ENCODE assay signal across 9 cellular contexts in the genomic region with DNA sequence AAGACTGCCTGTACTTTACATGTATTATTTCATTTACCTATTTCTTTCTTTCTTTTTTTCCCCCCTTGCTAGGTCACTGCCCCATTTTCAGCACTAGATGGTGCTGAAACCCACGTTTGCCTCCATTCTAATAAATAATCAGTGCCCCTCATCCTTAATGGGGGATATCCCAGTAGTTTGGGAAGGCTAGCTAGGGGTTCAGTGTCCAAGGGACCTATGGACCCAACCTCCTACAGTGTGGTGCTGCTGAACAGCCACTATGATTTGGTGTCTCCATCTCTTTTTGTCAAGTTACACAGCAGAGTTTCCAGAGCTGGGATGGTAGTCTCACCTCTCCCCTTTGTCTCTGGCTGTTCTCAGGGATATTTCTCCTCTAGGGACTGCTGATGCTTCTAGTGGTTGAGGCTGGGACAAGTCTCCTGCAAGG. TPM values are rescaled to one million over a fixed set of nuclear protein-coding genes. Genes with fewer than 3 reads are reported as not detected.
A peak's percentile ranks its signal among the peaks of the same experiment; 100 is the strongest.
DNase-seq lines count a peak whose midpoint lies in the region; ATAC-seq, FAIRE-seq and TF ChIP-seq lines count a peak whose summit lies in the region.
"Had no signal": no experiment of that assay in that cellular context is flagged by ENCODE, and none has a peak within 500 bp of the region (broad histone marks: within the 10 kb centered on the region; RNA-seq: fewer than 3 reads in every experiment).

No MANE protein-coding gene starts in this region.

- peaks cover 0 to 9% (median 0%) of the 10 kb centered on the region in 11 donors for H3K9me3 Mint-ChIP-seq in naive thymus-derived CD4-positive, alpha-beta T cell

- BruUV-seq in K562 (replicated peaks; lab: Mats Ljungman, UMichigan), result no TSS peak

- H3K4me3 Mint-ChIP-seq in naive thymus-derived CD4-positive, alpha-beta T cell, result no peak overlapping the region

- H3K27me3 ChIP-seq in K562 (ENCODE audit: control insufficient read depth in 2 of 2, insufficient read depth in 2 of 2, low read length in 2 of 2), result peaks cover 13 to 25% of the 10 kb centered on the region in 2 experiments; a peak in 4 of 5 replicates
- H3K27me3 ChIP-seq in naive thymus-derived CD4-positive, alpha-beta T cell (ENCODE audit: control insufficient read depth in 2 of 2, insufficient read depth in 2 of 2, low read length in 2 of 2), result no peaks in the 10 kb centered on the region
- H3K27me3 ChIP-seq: BLaER1 had no signal

- intact Hi-C loops in K562 (cut with micrococcal nuclease), result loop anchor here (1.0 to 10.0 kb wide), 4 partner anchors 52 to 297 kb away; no protein-coding TSS in a partner anchor
- intact Hi-C loops in naive thymus-derived CD4-positive, alpha-beta T cell (cut with micrococcal nuclease), result loop anchor here (1.0 to 2.0 kb wide), 2 partner anchors 52 to 301 kb away; no protein-coding TSS in a partner anchor

- 0% methylated on average over 1 of the region's 1 CpG for WGBS in K562 (ENCODE audit: insufficient coverage, low coverage, missing lambda C conversion rate)

- no peak for TF ChIP-seq POLR2A in K562 (conservative IDR thresholded peaks at IDR 0.05)

- CTCF ChIA-PET in K562 (lab: Yijun Ruan, JAX; ENCODE audit: low intra/inter-chr PET ratio), result interaction anchor here (0.6 to 1.0 kb wide), 2 partner anchors 51 to 59 kb away, joined by 4 to 8 read pairs; no protein-coding TSS in a partner anchor
- CTCF ChIA-PET in naive thymus-derived CD4-positive, alpha-beta T cell (lab: Charles Lee), result interaction anchor here (0.7 to 5.9 kb wide), 5 partner anchors 10 to 174 kb away, joined by 3 to 46 read pairs (median 4); no protein-coding TSS in a partner anchor

- H2AFZ ChIP-seq in K562 (ENCODE audit: low read depth, low read length), result no peak overlapping the region

- peak; percentile 50 to 78 for TF ChIP-seq RAD21 in K562 (CRISPR knock-in tag; conservative IDR thresholded peaks at IDR 0.05 in 1 of 2, IDR thresholded peaks at IDR 0.05 in 1 of 2)

- DNase-seq in NCI-H1092 treated with DMSO at 0.1 percent for 48 hours (lab: John Stamatoyannopoulos, UW), result peak; percentile 27
- DNase-seq in NCI-H1092 (lab: John Stamatoyannopoulos, UW), result no peak
- DNase-seq in LNCaP clone FGC (ENCODE audit: low read depth), result no peak
- DNase-seq in K562 (ENCODE audit: extremely low read depth in 1 of 4, low spot score in 3 of 4), result peak; percentile 19 to 35 (median 28)
- DNase-seq in naive thymus-derived CD4-positive, alpha-beta T cell, result peak in 5 of 9 donors; percentile 1 to 16 (median 13)
- no peak for DNase-seq in globus pallidus (ENCODE audit: low spot score)
- DNase-seq in stimulated activated CD4-positive, alpha-beta T cell treated with anti-CD3 and anti-CD28 coated beads, Interleukin-15, amount 100 ng/mL, for 24 hours, result no peak
- no peak for DNase-seq in HuH-7.5 (ENCODE audit: low spot score)

- peak; percentile 77 for ATAC-seq in K562
- ATAC-seq in naive thymus-derived CD4-positive, alpha-beta T cell, result peak; percentile 60

- no peaks in the 10 kb centered on the region for H4K20me1 ChIP-seq in K562 (replicated peaks; ENCODE audit: control insufficient read depth, insufficient read depth, low read length)
- H4K20me1 ChIP-seq: BLaER1 had no signal

- no peaks in the 10 kb centered on the region for H3K4me1 ChIP-seq in K562 (replicated peaks in 1 of 2; ENCODE audit: control insufficient read depth in 2 of 2, insufficient read depth in 2 of 2, low read length in 2 of 2)
- H3K4me1 ChIP-seq in naive thymus-derived CD4-positive, alpha-beta T cell (ENCODE audit: control insufficient read depth in 2 of 2, insufficient read depth in 2 of 2, low read length in 2 of 2), result no peaks in the 10 kb centered on the region
- H3K4me1 ChIP-seq: BLaER1 had no signal

- POLR2A ChIA-PET in K562 (lab: Yijun Ruan, JAX), result interaction anchor here (1.0 to 1.9 kb wide), 2 partner anchors 10 to 15 kb away, joined by 3 to 5 read pairs; no protein-coding TSS in a partner anchor
- POLR2A ChIA-PET in naive thymus-derived CD4-positive, alpha-beta T cell (lab: Charles Lee), result interaction anchor here (0.6 to 1.2 kb wide), 2 partner anchors 51 to 64 kb away, joined by 4 to 5 read pairs; no protein-coding TSS in a partner anchor

- in situ Hi-C loops in K562 (cut with MboI), result no loop called here

- H3K36me3 ChIP-seq in K562 (ENCODE audit: control insufficient read depth, insufficient read depth, low read length), result no peaks in the 10 kb centered on the region
- no peaks in the 10 kb centered on the region for H3K36me3 ChIP-seq in naive thymus-derived CD4-positive, alpha-beta T cell (ENCODE audit: control insufficient read depth in 2 of 3, insufficient read depth in 3 of 3, low read length in 3 of 3)
- H3K36me3 ChIP-seq: BLaER1 had no signal

- no peaks in the 10 kb centered on the region; the same call in 1 of the 2 replicates for H3K9me3 ChIP-seq in K562 (replicated peaks; ENCODE audit: control insufficient read depth, insufficient read depth, low read depth, low read length)
- no peaks in the 10 kb centered on the region for H3K9me3 ChIP-seq in naive thymus-derived CD4-positive, alpha-beta T cell (ENCODE audit: control insufficient read depth in 2 of 3, low read length in 3 of 3)
- H3K9me3 ChIP-seq: BLaER1 had no signal

- no peaks in the 10 kb centered on the region for H3K9me1 ChIP-seq in K562 (ENCODE audit: control insufficient read depth, insufficient read depth, low read length)

- peak; percentile 37 for FAIRE-seq in K562 (lab: Jason Lieb, UNC)

- H3K27me3 Mint-ChIP-seq in naive thymus-derived CD4-positive, alpha-beta T cell, result peaks cover 31 to 70% (median 39%) of the 10 kb centered on the region in 5 donors

- no peaks in the 10 kb centered on the region for H3K79me2 ChIP-seq in K562 (ENCODE audit: control insufficient read depth, insufficient read depth, low read length)

- H3K27ac ChIP-seq in K562 (ENCODE audit: extremely low read depth, low read depth, low read length), result no peak overlapping the region
- no peak overlapping the region for H3K27ac ChIP-seq in naive thymus-derived CD4-positive, alpha-beta T cell (ENCODE audit: low read depth, low read length)
- H3K27ac ChIP-seq: BLaER1 had no signal

- no peak overlapping the region for H3K9ac ChIP-seq in K562 (ENCODE audit: insufficient read depth in 1 of 2, low read depth in 2 of 2, low read length in 2 of 2)
- H3K9ac ChIP-seq: BLaER1 had no signal

- no peak overlapping the region for H3K4me2 ChIP-seq in K562 (ENCODE audit: insufficient read depth, low read length)
- H3K4me2 ChIP-seq: BLaER1 had no signal

- no peaks in the 10 kb centered on the region for H3K4me1 Mint-ChIP-seq in naive thymus-derived CD4-positive, alpha-beta T cell

- TF ChIP-seq CTCF in LNCaP clone FGC (IDR thresholded peaks at IDR 0.05; ENCODE audit: control insufficient read depth, extremely low read depth, insufficient read depth), result peak; percentile 62
- peak; percentile 63 to 81 (median 75) for TF ChIP-seq CTCF in K562 (IDR thresholded peaks at IDR 0.05 in 2 of 3, conservative IDR thresholded peaks at IDR 0.05 in 1 of 3; ENCODE audit: insufficient read depth in 2 of 3, low read depth in 1 of 3, low read length in 3 of 3)

- peaks cover 0 to 4% (median 0%) of the 10 kb centered on the region in 5 donors for H3K36me3 Mint-ChIP-seq in naive thymus-derived CD4-positive, alpha-beta T cell

- no peak for TF ChIP-seq EP300 in K562 (IDR thresholded peaks at IDR 0.05; ENCODE audit: low read length)

- H3K4me3 ChIP-seq in LNCaP clone FGC (ENCODE audit: low read depth, low read length) (no peak overlapping the region), K562 (no peak overlapping the region)
- H3K4me3 ChIP-seq in naive thymus-derived CD4-positive, alpha-beta T cell (ENCODE audit: low read length), result no peak overlapping the region
- H3K4me3 ChIP-seq: BLaER1 had no signal

- no peak overlapping the region for H3K27ac Mint-ChIP-seq in naive thymus-derived CD4-positive, alpha-beta T cell

RNA-seq across cellular contexts. Expression of a gene that starts 6.5 kb away (rescaled TPM):
- total RNA-seq in K562 (2011; cell fraction: chromatin; rRNA removed; ENCODE audit: low replicate concordance), result 8.2 and 19.6 TPM in 2 replicates
- 4.3 and 6.1 TPM in 2 replicates for total RNA-seq in K562 (2011; cell fraction: nucleolus; rRNA removed)
- 5.7 and 8.1 TPM in 2 replicates for total RNA-seq in K562 (2011; cell fraction: nucleoplasm; rRNA removed)
- total RNA-seq in K562 (2014; rRNA removed) (2.8 and 3.8 TPM in 2 replicates), K562 (2014; rRNA removed; fragmentation: Illumina TruSeq; extraction: Trizol) (4.4 and 6.0 TPM in 2 replicates), K562 (2015; rRNA removed; fragmentation: Illumina TruSeq; extraction: Trizol) (5.2 and 6.5 TPM in 2 replicates), K562 (2021) (3.8 and 4.0 TPM in 2 replicates)
- polyA plus RNA-seq in K562 (2011; rRNA removed) (4.0 and 5.8 TPM in 2 replicates), K562 (2014; fragmentation: Illumina TruSeq; extraction: Trizol) (3.1 and 3.8 TPM in 2 replicates), K562 (2014; fragmentation: Nextera tagmentation; extraction: Ambion mirVana) (1 to 10 TPM; 1.2 to 1.6 TPM), K562 (2014; rRNA removed) (2.5 and 5.7 TPM in 2 replicates)
- polyA plus RNA-seq in K562 (2011; cell fraction: cytosol; rRNA removed), result 1.6 and 1.7 TPM in 2 replicates
- 4.7 and 5.7 TPM in 2 replicates for polyA plus RNA-seq in K562 (2011; cell fraction: nucleus; rRNA removed)
- 2.5 and 2.9 TPM in 2 replicates for polyA plus RNA-seq in K562 (2012)
- polyA minus RNA-seq in K562 (2011; rRNA and poly(A)+ RNA removed), result 8.2 and 8.4 TPM in 2 replicates
- 2.1 and 3.3 TPM in 2 replicates for polyA minus RNA-seq in K562 (2011; cell fraction: cytosol; rRNA and poly(A)+ RNA removed)
- 4.7 and 6.9 TPM in 2 replicates for polyA minus RNA-seq in K562 (2011; cell fraction: nucleus; rRNA and poly(A)+ RNA removed)
- 10 to 100 TPM; 11.4 to 20.2 (median 16.2) TPM for total RNA-seq in naive thymus-derived CD4-positive, alpha-beta T cell
- polyA plus RNA-seq in naive thymus-derived CD4-positive, alpha-beta T cell, result 1 to 10 TPM; 6.4 to 7.0 TPM

RNA-seq across cellular contexts. Expression of a gene that starts 7.8 kb away (rescaled TPM):
- 0.19 TPM in 1 of 2 replicates, not detected in the other for total RNA-seq in K562 (2011; cell fraction: chromatin; rRNA removed; ENCODE audit: low replicate concordance)
- total RNA-seq in K562 (2011; cell fraction: nucleolus; rRNA removed), result not detected in 2 replicates
- total RNA-seq in K562 (2011; cell fraction: nucleoplasm; rRNA removed), result not detected in 2 replicates
- total RNA-seq in K562 (2014; rRNA removed), result 0.18 TPM in 1 of 2 replicates, not detected in the other
- total RNA-seq in K562 (2014; rRNA removed; fragmentation: Illumina TruSeq; extraction: Trizol), result not detected in 2 replicates
- total RNA-seq in K562 (2015; rRNA removed; fragmentation: Illumina TruSeq; extraction: Trizol), result not detected in 2 replicates
- total RNA-seq in K562 (2021), result not detected in 2 replicates
- polyA plus RNA-seq in K562 (2011; rRNA removed), result not detected in 2 replicates
- not detected in 2 replicates for polyA plus RNA-seq in K562 (2011; cell fraction: cytosol; rRNA removed)
- not detected in 2 replicates for polyA plus RNA-seq in K562 (2011; cell fraction: nucleus; rRNA removed)
- 0.18 and 0.28 TPM in 2 replicates for polyA plus RNA-seq in K562 (2012)
- not detected in 2 replicates for polyA plus RNA-seq in K562 (2014; fragmentation: Illumina TruSeq; extraction: Trizol)
- under 1 TPM; 0.18 to 0.27 TPM for polyA plus RNA-seq in K562 (2014; fragmentation: Nextera tagmentation; extraction: Ambion mirVana)
- 0.12 TPM in 1 of 2 replicates, not detected in the other for polyA plus RNA-seq in K562 (2014; rRNA removed)
- polyA minus RNA-seq in K562 (2011; rRNA and poly(A)+ RNA removed), result not detected in 2 replicates
- not detected in 2 replicates for polyA minus RNA-seq in K562 (2011; cell fraction: cytosol; rRNA and poly(A)+ RNA removed)
- not detected in 2 replicates for polyA minus RNA-seq in K562 (2011; cell fraction: nucleus; rRNA and poly(A)+ RNA removed)
- total RNA-seq in naive thymus-derived CD4-positive, alpha-beta T cell, result under 1 TPM in 1 of 5 experiments, not detected in 4; 0.15 TPM
- polyA plus RNA-seq in naive thymus-derived CD4-positive, alpha-beta T cell, result under 1 TPM in 1 of 2 donors, not detected in 1; 0.43 TPM

Comparison
In these comparisons a context has a peak if more than half of its experiments do, and no peak if none do; other contexts are left out.
1. DNase-seq: peak in NCI-H1092 treated with DMSO at 0.1 percent for 48 hours (single experiment), K562 (4 of 4) and naive thymus-derived CD4-positive, alpha-beta T cell (5 of 9); none in NCI-H1092 (single experiment), LNCaP clone FGC (single experiment), globus pallidus (single experiment), stimulated activated CD4-positive, alpha-beta T cell treated with anti-CD3 and anti-CD28 coated beads, Interleukin-15, amount 100 ng/mL, for 24 hours (single experiment) and HuH-7.5 (single experiment).